In the genomic region with DNA sequence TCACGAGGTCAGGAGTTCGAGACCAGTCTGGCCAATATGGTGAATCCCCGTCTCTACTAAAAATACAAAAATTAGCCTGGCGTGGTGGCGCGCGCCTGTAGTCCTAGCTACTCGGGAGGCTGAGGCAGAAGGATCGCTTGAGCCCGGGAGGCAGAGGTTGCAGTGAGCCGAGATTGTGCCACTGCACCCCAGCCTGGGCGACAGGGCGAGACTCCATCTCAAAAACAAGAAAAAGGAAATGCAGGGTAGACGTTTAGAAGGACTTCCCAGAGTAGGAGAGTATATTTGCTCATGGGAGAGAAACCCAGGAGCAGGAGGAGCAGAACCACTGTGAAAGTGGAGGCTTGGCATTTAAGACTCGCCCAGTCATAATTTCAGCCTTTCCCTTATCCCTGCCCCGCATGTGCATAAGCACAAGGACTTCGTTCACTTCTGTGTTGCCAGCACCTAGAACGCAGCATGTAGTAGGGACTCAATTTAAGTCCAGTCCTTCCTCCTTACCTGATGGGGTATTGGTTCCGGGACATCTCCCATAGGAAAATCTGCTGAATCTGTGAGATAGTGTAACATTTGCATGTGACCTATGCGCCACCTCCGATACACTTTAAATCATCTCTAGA, we compare ENCODE assay signal across 8 cellular contexts. TPM values are rescaled to one million over a fixed set of nuclear protein-coding genes. Genes with fewer than 3 reads are reported as not detected.
A peak's percentile ranks its signal among the peaks of the same experiment; 100 is the strongest.
DNase-seq lines count a peak whose midpoint lies in the region; ATAC-seq and TF ChIP-seq lines count a peak whose summit lies in the region.

No MANE protein-coding gene starts in this region.

- H3K4me3 ChIP-seq in H7 (ENCODE audit: insufficient read depth, low read depth, low read length) (peak overlapping the region; percentile 28), WERI-Rb-1 (ENCODE audit: low read depth, low read length) (no peak overlapping the region), skin epidermis (peak overlapping the region in 6 of 7 experiments; percentile 0 to 23 (median 13))

- H3K27me3 ChIP-seq in H7 (ENCODE audit: control insufficient read depth, insufficient read depth, low read length) (no peaks in the 10 kb centered on the region; the same call in 1 of the 2 replicates), WERI-Rb-1 (ENCODE audit: insufficient read depth, low read depth, severe bottlenecking) (no peaks in the 10 kb centered on the region), foreskin keratinocyte (no peaks in the 10 kb centered on the region)

- H3K36me3 ChIP-seq in H7 (replicated peaks; ENCODE audit: control insufficient read depth, insufficient read depth, low read length) (no peaks in the 10 kb centered on the region), WERI-Rb-1 (no peaks in the 10 kb centered on the region)

- ATAC-seq in foreskin keratinocyte, result no peak
- no peak for ATAC-seq in HG02610 (IDR thresholded peaks at IDR 0.05; ENCODE audit: unreplicated experiment)
- ATAC-seq in HG02885 (IDR thresholded peaks at IDR 0.05; ENCODE audit: poor library complexity, unreplicated experiment), result no peak

- peaks cover 32% of the 10 kb centered on the region for H3K4me1 ChIP-seq in foreskin keratinocyte

- H3K9me3 ChIP-seq in WERI-Rb-1 (ENCODE audit: severe bottlenecking), result no peaks in the 10 kb centered on the region

- H3K27ac ChIP-seq in WERI-Rb-1 (peak overlapping the region; percentile 96), foreskin keratinocyte (peak overlapping the region; percentile 96), skin epidermis (peak overlapping the region in 20 of 21 experiments; percentile 98 to 100 (median 100))

- DNase-seq in H7 (no peak), WERI-Rb-1 (no peak), foreskin keratinocyte (no peak), T1000 (lab: John Stamatoyannopoulos, UW) (no peak), nucleus accumbens (lab: John Stamatoyannopoulos, UW) (no peak)

- TF ChIP-seq CTCF in WERI-Rb-1 (IDR thresholded peaks at IDR 0.05; ENCODE audit: low read depth, low read length) (no peak), foreskin keratinocyte (conservative IDR thresholded peaks at IDR 0.05) (no peak)

RNA-seq across cellular contexts. Expression of a gene that starts 5.2 kb away (rescaled TPM):
- total RNA-seq in H7 (2014; rRNA removed; shearing (Covaris generic)), result 14.2 TPM in 2 replicates
- 17.2 and 18.5 TPM in 2 replicates for total RNA-seq in foreskin keratinocyte
- polyA plus RNA-seq in foreskin keratinocyte, result 13.1 and 13.3 TPM in 2 replicates
